ENCODE assay signal across 23 cellular contexts in genomic region chr20:38179846-38180245, GRCh38. TPM values are rescaled to one million over a fixed set of nuclear protein-coding genes. Genes with fewer than 3 reads are reported as not detected.
A peak's percentile ranks its signal among the peaks of the same experiment; 100 is the strongest.
DNase-seq lines count a peak whose midpoint lies in the region; ATAC-seq and TF ChIP-seq lines count a peak whose summit lies in the region.
"Had no signal": no experiment of that assay in that cellular context is flagged by ENCODE, and none has a peak within 500 bp of the region (broad histone marks: within the 10 kb centered on the region; RNA-seq: fewer than 3 reads in every experiment).

No MANE protein-coding gene starts in this region.

- CTCF ChIA-PET in Caco-2 (lab: Charles Lee) (interaction anchor here (1.0 kb wide), 1 partner anchor 107 kb away, joined by 4 read pairs; no protein-coding TSS in a partner anchor), PC-9 (lab: Charles Lee) (no interaction called here)

- H3K9me2 ChIP-seq in PC-9 (ENCODE audit: insufficient read depth) (no peaks in the 10 kb centered on the region), hepatocyte (replicated peaks; ENCODE audit: insufficient read depth) (no peaks in the 10 kb centered on the region)

- H3K36me3 ChIP-seq in Caco-2 (ENCODE audit: control insufficient read depth, insufficient read depth, low read length): no peaks in the 10 kb centered on the region
- H3K36me3 ChIP-seq in PC-9 (ENCODE audit: low read depth): no peaks in the 10 kb centered on the region
- H3K36me3 ChIP-seq in hepatocyte (replicated peaks; ENCODE audit: insufficient read depth, low read depth): no peaks in the 10 kb centered on the region
- H3K36me3 ChIP-seq: SJSA1 had no signal

- H3K4me1 ChIP-seq in Caco-2 (peaks cover 19% of the 10 kb centered on the region), PC-9 (replicated peaks; ENCODE audit: insufficient read depth) (peaks cover 50% of the 10 kb centered on the region), hepatocyte (ENCODE audit: insufficient read depth) (no peaks in the 10 kb centered on the region)
- H3K4me1 ChIP-seq: SJSA1 had no signal

- TF ChIP-seq CTCF in Caco-2 (IDR thresholded peaks at IDR 0.05; ENCODE audit: insufficient read depth in 1 of 2, low read depth in 1 of 2, low read length in 1 of 2, severe bottlenecking in 1 of 2, unreplicated experiment in 1 of 2) (no peak), PC-9 (conservative IDR thresholded peaks at IDR 0.05) (no peak), hepatocyte (IDR thresholded peaks at IDR 0.05; ENCODE audit: poor library complexity) (no peak), omental fat pad (IDR thresholded peaks at IDR 0.05) (no peak)

- H3K36me3 Mint-ChIP-seq in Caco-2 (ENCODE audit: insufficient read depth, unreplicated experiment): no peaks in the 10 kb centered on the region
- H3K36me3 Mint-ChIP-seq: CD8-positive, alpha-beta memory T cell had no signal

- H3K4me3 ChIP-seq in Caco-2 (ENCODE audit: low read depth, low read length): no peak overlapping the region
- H3K4me3 ChIP-seq in PC-9: no peak overlapping the region
- no peak overlapping the region for H3K4me3 ChIP-seq in hepatocyte
- H3K4me3 ChIP-seq: GM23338, SJSA1 had no signal

- H3K79me2 ChIP-seq in PC-9 (ENCODE audit: low read depth) (no peaks in the 10 kb centered on the region), hepatocyte (no peaks in the 10 kb centered on the region)

- H2AFZ ChIP-seq in PC-9 (no peak overlapping the region), hepatocyte (no peak overlapping the region)
- H2AFZ ChIP-seq: GM23338 had no signal

- peaks cover 17% of the 10 kb centered on the region for H3K4me1 Mint-ChIP-seq in Caco-2 (ENCODE audit: low read depth, unreplicated experiment)
- H3K4me1 Mint-ChIP-seq: CD8-positive, alpha-beta memory T cell had no signal

- H3F3A ChIP-seq in PC-9 (ENCODE audit: insufficient read depth, low read depth): peaks cover 48% of the 10 kb centered on the region

- no peaks in the 10 kb centered on the region for H3K27me3 ChIP-seq in Caco-2 (replicated peaks; ENCODE audit: control insufficient read depth, insufficient read depth, low read length)
- H3K27me3 ChIP-seq in PC-9 (ENCODE audit: insufficient read depth, low read depth): no peaks in the 10 kb centered on the region
- no peaks in the 10 kb centered on the region for H3K27me3 ChIP-seq in hepatocyte
- H3K27me3 ChIP-seq: SJSA1 had no signal

- BruUV-seq in Caco-2 (replicated peaks; lab: Mats Ljungman, UMichigan): no TSS peak
- no TSS peak for BruUV-seq in PC-9 (replicated peaks; lab: Mats Ljungman, UMichigan)

- POLR2A ChIA-PET in Caco-2 (lab: Charles Lee): no interaction called here
- POLR2A ChIA-PET in PC-9 (lab: Charles Lee; ENCODE audit: unreplicated experiment): no interaction called here

- peak overlapping the region; percentile 8 for H3K27ac Mint-ChIP-seq in Caco-2 (ENCODE audit: unreplicated experiment)
- H3K27ac Mint-ChIP-seq: CD8-positive, alpha-beta memory T cell; GM23338 had no signal

- no peak for ATAC-seq in omental fat pad (ENCODE audit: low FRiP score)
- ATAC-seq: GM23338, HepG2, Right ventricle myocardium inferior had no signal

- H3K27me3 Mint-ChIP-seq in Caco-2 (ENCODE audit: insufficient read depth, unreplicated experiment): no peaks in the 10 kb centered on the region

- H3K9me3 Mint-ChIP-seq in Caco-2 (ENCODE audit: unreplicated experiment): no peaks in the 10 kb centered on the region
- H3K9me3 Mint-ChIP-seq: GM23338 had no signal

- no peaks in the 10 kb centered on the region for H3K9me3 ChIP-seq in Caco-2
- no peaks in the 10 kb centered on the region for H3K9me3 ChIP-seq in PC-9 (ENCODE audit: insufficient read depth, low read depth)
- no peaks in the 10 kb centered on the region for H3K9me3 ChIP-seq in hepatocyte (ENCODE audit: low read depth)
- H3K9me3 ChIP-seq: SJSA1 had no signal

- H4K20me1 ChIP-seq in PC-9 (ENCODE audit: insufficient read depth): no peaks in the 10 kb centered on the region
- no peaks in the 10 kb centered on the region for H4K20me1 ChIP-seq in hepatocyte (ENCODE audit: insufficient read depth, poor library complexity, severe bottlenecking)

- H3K4me3 Mint-ChIP-seq in Caco-2 (ENCODE audit: unreplicated experiment): no peak overlapping the region
- H3K4me3 Mint-ChIP-seq: CD8-positive, alpha-beta memory T cell; GM23338 had no signal

- H3K27ac ChIP-seq in PC-9: 0 out of 2 replicates have a peak overlapping the region, but pooled peaks have one; percentile 45
- H3K27ac ChIP-seq in hepatocyte: peak overlapping the region; percentile 0
- H3K27ac ChIP-seq: C4-2B, SJSA1 had no signal

- intact Hi-C loops in Caco-2 (cut with micrococcal nuclease; ENCODE audit: unreplicated experiment) (no loop called here), PC-9 (cut with micrococcal nuclease; ENCODE audit: unreplicated experiment) (no loop called here)

- WGBS in hepatocyte (ENCODE audit: low lambda C conversion rate, missing lambda C conversion rate): 73% methylated on average over 6 of the region's 6 CpGs

- H3K4me2 ChIP-seq in PC-9 (no peak overlapping the region), hepatocyte (no peak overlapping the region)
- H3K4me2 ChIP-seq: GM23338 had no signal

- DNase-seq in Caco-2 (no peak), PC-9 (no peak), hepatocyte (ENCODE audit: low spot score) (no peak), omental fat pad (ENCODE audit: low spot score) (peak; percentile 1), DMS53 (lab: John Stamatoyannopoulos, UW) (no peak), putamen (ENCODE audit: low spot score) (no peak)
- no peak for DNase-seq in stimulated activated CD4-positive, alpha-beta T cell treated with anti-CD3 and anti-CD28 coated beads, Interleukin-2, amount 100 ng/mL, for 48 hours
- DNase-seq: 8988T; CD8-positive, alpha-beta memory T cell; HCEC 1CT; KG1; NCI-H1092 treated with DMSO at 0.1 percent for 48 hours; NCI-H1436 treated with DMSO at 0.1 percent for 48 hours; NCI-H1930; NCI-H226; NCI-H510A treated with DMSO at 0.1 percent for 48 hours; NCI-H774; NK-92 treated with Interleukin-12 subunit alpha and Interleukin-12 subunit beta, amount 100 ng/mL, for 24 hours had no signal

RNA-seq across cellular contexts. Expression of gene TGM2, which starts 14.8 kb away (rescaled TPM):
- total RNA-seq in Caco-2 (2022): 138 and 162 TPM in 2 replicates
- total RNA-seq in PC-9 (2021): 286 and 333 TPM in 2 replicates
- 120 and 133 TPM in 2 replicates for total RNA-seq in hepatocyte
- polyA plus RNA-seq in hepatocyte: 85.8 and 88.5 TPM in 2 replicates
- 100 to 1,000 TPM in 1 of 4 donors, 10 to 100 TPM in 3; 72.0 to 200 (median 73.4) TPM for total RNA-seq in omental fat pad
- total RNA-seq: CD8-positive, alpha-beta memory T cell had no signal
- polyA plus RNA-seq: CD8-positive, alpha-beta memory T cell had no signal
